In genomic region chr5:43514471-43514815, GRCh38 we compare ENCODE assay signal across 8 cellular contexts. TPM values are rescaled to one million over a fixed set of nuclear protein-coding genes. Genes with fewer than 3 reads are reported as not detected.
DNase-seq lines count a peak whose midpoint lies in the region; ATAC-seq lines count a peak whose summit lies in the region.

No MANE protein-coding gene starts in this region.

- H3K27ac ChIP-seq in ectodermal cell (ENCODE audit: insufficient read depth, low read depth, low read length, poor library complexity, severe bottlenecking), result peak overlapping the region; percentile 90

- peak overlapping the region; percentile 89 to 98 (median 96) for H3K4me3 Mint-ChIP-seq in naive B cell

- DNase-seq in COLO829 (ENCODE audit: low spot score) (peak; percentile 34), RPMI7951 (ENCODE audit: low read depth) (peak; percentile 49), naive B cell (no peak), mucosa of gallbladder (ENCODE audit: low spot score) (no peak), OCI-M1 (lab: John Stamatoyannopoulos, UW) (no peak)

- peak overlapping the region; percentile 56 for H3K4me3 ChIP-seq in ectodermal cell (ENCODE audit: insufficient read depth, low read depth, low read length)

- WGBS in ectodermal cell, 2 experiments, result 3% methylated on average over 6 of the region's 6 CpGs

- peaks cover 0 to 4% (median 0%) of the 10 kb centered on the region in 7 donors for H3K9me3 Mint-ChIP-seq in naive B cell

- H3K27me3 Mint-ChIP-seq in naive B cell, result no peaks in the 10 kb centered on the region

- H3K27ac Mint-ChIP-seq in naive B cell, result peak overlapping the region; percentile 88 to 97 (median 96)

- H3K4me1 ChIP-seq in ectodermal cell (ENCODE audit: control insufficient read depth, insufficient read depth, low read length), result peaks cover 5% of the 10 kb centered on the region

- H3K27me3 ChIP-seq in ectodermal cell (ENCODE audit: control insufficient read depth, insufficient read depth, low read length, poor library complexity, severe bottlenecking), result no peaks in the 10 kb centered on the region

- peak; percentile 40 for ATAC-seq in GM18907 (IDR thresholded peaks at IDR 0.05; ENCODE audit: unreplicated experiment)
- ATAC-seq in HG03103 (IDR thresholded peaks at IDR 0.05; ENCODE audit: low read depth, unreplicated experiment), result peak; percentile 14
- peak; percentile 29 to 32 for ATAC-seq in naive B cell (ENCODE audit: low read depth in 2 of 2)

- H3K4me1 Mint-ChIP-seq in naive B cell, result peaks cover 27 to 33% (median 29%) of the 10 kb centered on the region in 3 donors

- H3K9me3 ChIP-seq in ectodermal cell (ENCODE audit: control insufficient read depth, low read length), result no peaks in the 10 kb centered on the region

- H3K36me3 ChIP-seq in ectodermal cell (ENCODE audit: control insufficient read depth, insufficient read depth, low read length), result no peaks in the 10 kb centered on the region

- no peaks in the 10 kb centered on the region for H3K36me3 Mint-ChIP-seq in naive B cell

RNA-seq across cellular contexts. Expression of gene C5orf34, which starts 0.5 kb away (rescaled TPM):
- total RNA-seq in RPMI7951 (2014; rRNA removed; shearing (Covaris generic)), result 14.5 and 20.3 TPM in 2 replicates
- polyA plus RNA-seq in ectodermal cell (2013, experiment 1 of 4), result 11.9 TPM
- 15.2 TPM for polyA plus RNA-seq in ectodermal cell (2013, experiment 2 of 4)
- 10.4 TPM for polyA plus RNA-seq in ectodermal cell (2013, experiment 3 of 4)
- 9.4 TPM for polyA plus RNA-seq in ectodermal cell (2013, experiment 4 of 4)
- 1 to 10 TPM in 5 of 6 donors, not detected in 1; 1.2 to 3.9 (median 2.5) TPM for polyA plus RNA-seq in naive B cell (ENCODE audit: low read depth in 6 of 6)
- total RNA-seq in mucosa of gallbladder, result 0.69 TPM

RNA-seq across cellular contexts. Expression of gene TMEM267, which starts 30.8 kb away (rescaled TPM):
- total RNA-seq in RPMI7951 (2014; rRNA removed; shearing (Covaris generic)), result 10.3 and 17.8 TPM in 2 replicates
- 9.4 TPM for polyA plus RNA-seq in ectodermal cell (2013, experiment 1 of 4)
- 9.1 TPM for polyA plus RNA-seq in ectodermal cell (2013, experiment 2 of 4)
- polyA plus RNA-seq in ectodermal cell (2013, experiment 3 of 4), result 8.2 TPM
- 11.6 TPM for polyA plus RNA-seq in ectodermal cell (2013, experiment 4 of 4)
- polyA plus RNA-seq in naive B cell (ENCODE audit: low read depth in 6 of 6), result 10 to 100 TPM; 26.6 to 44.0 (median 28.6) TPM
- 8.6 TPM for total RNA-seq in mucosa of gallbladder

RNA-seq across cellular contexts. Expression of gene PAIP1, which starts 42.4 kb away (rescaled TPM):
- total RNA-seq in RPMI7951 (2014; rRNA removed; shearing (Covaris generic)), result 114 and 123 TPM in 2 replicates
- polyA plus RNA-seq in ectodermal cell (2013, experiment 1 of 4), result 109 TPM
- polyA plus RNA-seq in ectodermal cell (2013, experiment 2 of 4), result 115 TPM
- polyA plus RNA-seq in ectodermal cell (2013, experiment 3 of 4), result 110 TPM
- polyA plus RNA-seq in ectodermal cell (2013, experiment 4 of 4), result 120 TPM
- 10 to 100 TPM; 42.2 to 73.4 (median 50.0) TPM for polyA plus RNA-seq in naive B cell (ENCODE audit: low read depth in 6 of 6)
- 74.9 TPM for total RNA-seq in mucosa of gallbladder

Comparison
In these comparisons a context has a peak if more than half of its experiments do, and no peak if none do; other contexts are left out.
1. DNase-seq: peak in COLO829 (single experiment) and RPMI7951 (single experiment); none in naive B cell (single experiment), mucosa of gallbladder (single experiment) and OCI-M1 (single experiment).
2. Peak in every context shown above with its lines, with median percentiles within 50 percentile points of each other: ATAC-seq.